1 cellular context compared by ENCODE assay signal in genomic region chr11:110966131-110966530, GRCh38.
TF ChIP-seq lines count a peak whose summit lies in the region.

No MANE protein-coding gene starts in this region.

TF ChIP-seq in IMR-90, 13 proteins besides CTCF, POLR2A, EP300 and RAD21 (continued from another document):
- TF ChIP-seq CEBPB (IDR thresholded peaks at IDR 0.05; ENCODE audit: low read depth, low read length): no peak
- no peak for TF ChIP-seq BHLHE40 (IDR thresholded peaks at IDR 0.05; ENCODE audit: low read depth, low read length)
- no peak for TF ChIP-seq RCOR1 (IDR thresholded peaks at IDR 0.05; ENCODE audit: insufficient replicate concordance, low read length)
- TF ChIP-seq USF2 (IDR thresholded peaks at IDR 0.05; ENCODE audit: low read depth, low read length): no peak
- no peak for TF ChIP-seq CHD1 (IDR thresholded peaks at IDR 0.05; ENCODE audit: low read depth, low read length)
- no peak for TF ChIP-seq MAZ (IDR thresholded peaks at IDR 0.05; ENCODE audit: borderline replicate concordance, low read depth, low read length)
